In the genomic region with DNA sequence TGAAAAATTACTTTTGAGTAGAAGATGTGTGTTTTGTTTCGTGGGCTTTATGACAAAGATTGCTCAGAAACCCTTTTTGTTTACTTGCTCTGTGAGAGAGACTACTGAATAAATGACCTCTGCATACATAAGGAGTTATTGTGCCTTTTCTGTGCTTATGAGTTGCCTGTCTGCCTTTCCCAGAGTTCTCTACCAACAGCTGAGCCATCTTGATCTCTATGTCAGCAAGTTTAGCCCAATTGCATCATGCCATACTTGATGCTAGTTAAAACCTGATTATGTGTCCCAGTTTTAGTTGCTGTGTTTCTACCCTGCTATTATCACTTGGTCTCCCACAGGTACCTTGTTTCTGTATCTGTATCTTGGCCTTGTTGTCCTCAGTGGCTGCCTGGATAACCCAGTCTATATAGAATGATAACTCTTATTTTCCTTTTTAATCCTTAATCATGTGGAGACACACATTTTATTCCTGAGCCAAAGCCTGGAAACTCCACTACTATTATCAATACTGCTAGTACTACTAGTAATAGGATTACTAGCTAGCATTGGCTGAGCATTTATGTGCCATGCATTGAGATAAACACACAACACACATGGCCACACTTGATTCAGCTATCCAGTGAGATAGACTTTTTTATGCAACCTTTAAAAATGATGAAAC, we compare ENCODE assay signal across 1 cellular context.
TF ChIP-seq lines count a peak whose summit lies in the region.

No MANE protein-coding gene starts in this region.

TF ChIP-seq in K562, 482 proteins besides CTCF, POLR2A, EP300 and RAD21 (continued from another document and continues in another):
- TF ChIP-seq, protein P1, sequence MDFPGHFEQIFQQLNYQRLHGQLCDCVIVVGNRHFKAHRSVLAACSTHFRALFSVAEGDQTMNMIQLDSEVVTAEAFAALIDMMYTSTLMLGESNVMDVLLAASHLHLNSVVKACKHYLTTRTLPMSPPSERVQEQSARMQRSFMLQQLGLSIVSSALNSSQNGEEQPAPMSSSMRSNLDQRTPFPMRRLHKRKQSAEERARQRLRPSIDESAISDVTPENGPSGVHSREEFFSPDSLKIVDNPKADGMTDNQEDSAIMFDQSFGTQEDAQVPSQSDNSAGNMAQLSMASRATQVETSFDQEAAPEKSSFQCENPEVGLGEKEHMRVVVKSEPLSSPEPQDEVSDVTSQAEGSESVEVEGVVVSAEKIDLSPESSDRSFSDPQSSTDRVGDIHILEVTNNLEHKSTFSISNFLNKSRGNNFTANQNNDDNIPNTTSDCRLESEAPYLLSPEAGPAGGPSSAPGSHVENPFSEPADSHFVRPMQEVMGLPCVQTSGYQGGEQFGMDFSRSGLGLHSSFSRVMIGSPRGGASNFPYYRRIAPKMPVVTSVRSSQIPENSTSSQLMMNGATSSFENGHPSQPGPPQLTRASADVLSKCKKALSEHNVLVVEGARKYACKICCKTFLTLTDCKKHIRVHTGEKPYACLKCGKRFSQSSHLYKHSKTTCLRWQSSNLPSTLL (IDR thresholded peaks at IDR 0.05): no peak
- TF ChIP-seq DMBX1 (CRISPR knock-in tag; IDR thresholded peaks at IDR 0.05; ENCODE audit: borderline replicate concordance): peak; percentile 63; the same call in 1 of the 2 replicates
- no peak for TF ChIP-seq TAF15 (IDR thresholded peaks at IDR 0.05; ENCODE audit: low read depth, low read length)
- TF ChIP-seq, protein P2, sequence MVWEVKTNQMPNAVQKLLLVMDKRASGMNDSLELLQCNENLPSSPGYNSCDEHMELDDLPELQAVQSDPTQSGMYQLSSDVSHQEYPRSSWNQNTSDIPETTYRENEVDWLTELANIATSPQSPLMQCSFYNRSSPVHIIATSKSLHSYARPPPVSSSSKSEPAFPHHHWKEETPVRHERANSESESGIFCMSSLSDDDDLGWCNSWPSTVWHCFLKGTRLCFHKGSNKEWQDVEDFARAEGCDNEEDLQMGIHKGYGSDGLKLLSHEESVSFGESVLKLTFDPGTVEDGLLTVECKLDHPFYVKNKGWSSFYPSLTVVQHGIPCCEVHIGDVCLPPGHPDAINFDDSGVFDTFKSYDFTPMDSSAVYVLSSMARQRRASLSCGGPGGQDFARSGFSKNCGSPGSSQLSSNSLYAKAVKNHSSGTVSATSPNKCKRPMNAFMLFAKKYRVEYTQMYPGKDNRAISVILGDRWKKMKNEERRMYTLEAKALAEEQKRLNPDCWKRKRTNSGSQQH (CRISPR knock-in tag; IDR thresholded peaks at IDR 0.05): no peak
- no peak for TF ChIP-seq ARHGAP35 (IDR thresholded peaks at IDR 0.05; ENCODE audit: partially characterized antibody)
- TF ChIP-seq PML (IDR thresholded peaks at IDR 0.05; ENCODE audit: low read length): no peak
- TF ChIP-seq POLR2H (tag; IDR thresholded peaks at IDR 0.05; ENCODE audit: low read depth): peak; percentile 29
- TF ChIP-seq MTA3 (IDR thresholded peaks at IDR 0.05; ENCODE audit: borderline replicate concordance): no peak
- TF ChIP-seq ATF1 (CRISPR knock-in tag; IDR thresholded peaks at IDR 0.05): no peak
- no peak for TF ChIP-seq ATF1 (tag; IDR thresholded peaks at IDR 0.05)
- no peak for TF ChIP-seq ZZZ3 (IDR thresholded peaks at IDR 0.05)
- TF ChIP-seq, protein P3, sequence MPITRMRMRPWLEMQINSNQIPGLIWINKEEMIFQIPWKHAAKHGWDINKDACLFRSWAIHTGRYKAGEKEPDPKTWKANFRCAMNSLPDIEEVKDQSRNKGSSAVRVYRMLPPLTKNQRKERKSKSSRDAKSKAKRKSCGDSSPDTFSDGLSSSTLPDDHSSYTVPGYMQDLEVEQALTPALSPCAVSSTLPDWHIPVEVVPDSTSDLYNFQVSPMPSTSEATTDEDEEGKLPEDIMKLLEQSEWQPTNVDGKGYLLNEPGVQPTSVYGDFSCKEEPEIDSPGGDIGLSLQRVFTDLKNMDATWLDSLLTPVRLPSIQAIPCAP (CRISPR knock-in tag; IDR thresholded peaks at IDR 0.05; ENCODE audit: borderline replicate concordance): no peak
- TF ChIP-seq MYC (IDR thresholded peaks at IDR 0.05; ENCODE audit: low read depth, low read length): no peak
- no peak for TF ChIP-seq MYC (CRISPR knock-in tag; IDR thresholded peaks at IDR 0.05; ENCODE audit: borderline replicate concordance, low read depth)
- TF ChIP-seq, protein P4, sequence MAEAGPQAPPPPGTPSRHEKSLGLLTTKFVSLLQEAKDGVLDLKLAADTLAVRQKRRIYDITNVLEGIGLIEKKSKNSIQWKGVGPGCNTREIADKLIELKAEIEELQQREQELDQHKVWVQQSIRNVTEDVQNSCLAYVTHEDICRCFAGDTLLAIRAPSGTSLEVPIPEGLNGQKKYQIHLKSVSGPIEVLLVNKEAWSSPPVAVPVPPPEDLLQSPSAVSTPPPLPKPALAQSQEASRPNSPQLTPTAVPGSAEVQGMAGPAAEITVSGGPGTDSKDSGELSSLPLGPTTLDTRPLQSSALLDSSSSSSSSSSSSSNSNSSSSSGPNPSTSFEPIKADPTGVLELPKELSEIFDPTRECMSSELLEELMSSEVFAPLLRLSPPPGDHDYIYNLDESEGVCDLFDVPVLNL (CRISPR knock-in tag; IDR thresholded peaks at IDR 0.05; ENCODE audit: low read depth): no peak
- no peak for TF ChIP-seq SRSF3 (IDR thresholded peaks at IDR 0.05; ENCODE audit: insufficient read depth, low read length)
- no peak for TF ChIP-seq U2AF1 (optimal IDR thresholded peaks at IDR 0.05; ENCODE audit: low read depth, low read length)
- no peak for TF ChIP-seq KAT2B (IDR thresholded peaks at IDR 0.05; ENCODE audit: low read depth, low read length)
- TF ChIP-seq TRIM24 (IDR thresholded peaks at IDR 0.05): peak in 1 of 2 experiments; percentile 70; a peak in 2 of 4 replicates
- TF ChIP-seq SIN3B (IDR thresholded peaks at IDR 0.05; ENCODE audit: low read depth): no peak
- TF ChIP-seq RBM39 (optimal IDR thresholded peaks at IDR 0.05; ENCODE audit: low read depth, low read length): no peak
- TF ChIP-seq, protein P5, sequence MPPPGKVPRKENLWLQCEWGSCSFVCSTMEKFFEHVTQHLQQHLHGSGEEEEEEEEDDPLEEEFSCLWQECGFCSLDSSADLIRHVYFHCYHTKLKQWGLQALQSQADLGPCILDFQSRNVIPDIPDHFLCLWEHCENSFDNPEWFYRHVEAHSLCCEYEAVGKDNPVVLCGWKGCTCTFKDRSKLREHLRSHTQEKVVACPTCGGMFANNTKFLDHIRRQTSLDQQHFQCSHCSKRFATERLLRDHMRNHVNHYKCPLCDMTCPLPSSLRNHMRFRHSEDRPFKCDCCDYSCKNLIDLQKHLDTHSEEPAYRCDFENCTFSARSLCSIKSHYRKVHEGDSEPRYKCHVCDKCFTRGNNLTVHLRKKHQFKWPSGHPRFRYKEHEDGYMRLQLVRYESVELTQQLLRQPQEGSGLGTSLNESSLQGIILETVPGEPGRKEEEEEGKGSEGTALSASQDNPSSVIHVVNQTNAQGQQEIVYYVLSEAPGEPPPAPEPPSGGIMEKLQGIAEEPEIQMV (tag; conservative IDR thresholded peaks at IDR 0.05; ENCODE audit: low read depth): no peak
- TF ChIP-seq SUPT5H (IDR thresholded peaks at IDR 0.05): no peak
- TF ChIP-seq, protein P6, sequence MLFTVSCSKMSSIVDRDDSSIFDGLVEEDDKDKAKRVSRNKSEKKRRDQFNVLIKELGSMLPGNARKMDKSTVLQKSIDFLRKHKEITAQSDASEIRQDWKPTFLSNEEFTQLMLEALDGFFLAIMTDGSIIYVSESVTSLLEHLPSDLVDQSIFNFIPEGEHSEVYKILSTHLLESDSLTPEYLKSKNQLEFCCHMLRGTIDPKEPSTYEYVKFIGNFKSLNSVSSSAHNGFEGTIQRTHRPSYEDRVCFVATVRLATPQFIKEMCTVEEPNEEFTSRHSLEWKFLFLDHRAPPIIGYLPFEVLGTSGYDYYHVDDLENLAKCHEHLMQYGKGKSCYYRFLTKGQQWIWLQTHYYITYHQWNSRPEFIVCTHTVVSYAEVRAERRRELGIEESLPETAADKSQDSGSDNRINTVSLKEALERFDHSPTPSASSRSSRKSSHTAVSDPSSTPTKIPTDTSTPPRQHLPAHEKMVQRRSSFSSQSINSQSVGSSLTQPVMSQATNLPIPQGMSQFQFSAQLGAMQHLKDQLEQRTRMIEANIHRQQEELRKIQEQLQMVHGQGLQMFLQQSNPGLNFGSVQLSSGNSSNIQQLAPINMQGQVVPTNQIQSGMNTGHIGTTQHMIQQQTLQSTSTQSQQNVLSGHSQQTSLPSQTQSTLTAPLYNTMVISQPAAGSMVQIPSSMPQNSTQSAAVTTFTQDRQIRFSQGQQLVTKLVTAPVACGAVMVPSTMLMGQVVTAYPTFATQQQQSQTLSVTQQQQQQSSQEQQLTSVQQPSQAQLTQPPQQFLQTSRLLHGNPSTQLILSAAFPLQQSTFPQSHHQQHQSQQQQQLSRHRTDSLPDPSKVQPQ (CRISPR knock-in tag; IDR thresholded peaks at IDR 0.05; ENCODE audit: borderline replicate concordance): no peak
- TF ChIP-seq SMAD3 (CRISPR knock-in tag; conservative IDR thresholded peaks at IDR 0.05): peak; percentile 83; the same call in 1 of the 2 replicates
- TF ChIP-seq RHOXF2B (CRISPR knock-in tag; conservative IDR thresholded peaks at IDR 0.05): no peak
- TF ChIP-seq, protein P7, sequence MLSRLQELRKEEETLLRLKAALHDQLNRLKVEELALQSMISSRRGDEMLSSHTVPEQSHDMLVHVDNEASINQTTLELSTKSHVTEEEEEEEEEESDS (CRISPR knock-in tag; IDR thresholded peaks at IDR 0.05): no peak
- TF ChIP-seq ELF1 (tag; IDR thresholded peaks at IDR 0.05): no peak
- TF ChIP-seq, protein P8, sequence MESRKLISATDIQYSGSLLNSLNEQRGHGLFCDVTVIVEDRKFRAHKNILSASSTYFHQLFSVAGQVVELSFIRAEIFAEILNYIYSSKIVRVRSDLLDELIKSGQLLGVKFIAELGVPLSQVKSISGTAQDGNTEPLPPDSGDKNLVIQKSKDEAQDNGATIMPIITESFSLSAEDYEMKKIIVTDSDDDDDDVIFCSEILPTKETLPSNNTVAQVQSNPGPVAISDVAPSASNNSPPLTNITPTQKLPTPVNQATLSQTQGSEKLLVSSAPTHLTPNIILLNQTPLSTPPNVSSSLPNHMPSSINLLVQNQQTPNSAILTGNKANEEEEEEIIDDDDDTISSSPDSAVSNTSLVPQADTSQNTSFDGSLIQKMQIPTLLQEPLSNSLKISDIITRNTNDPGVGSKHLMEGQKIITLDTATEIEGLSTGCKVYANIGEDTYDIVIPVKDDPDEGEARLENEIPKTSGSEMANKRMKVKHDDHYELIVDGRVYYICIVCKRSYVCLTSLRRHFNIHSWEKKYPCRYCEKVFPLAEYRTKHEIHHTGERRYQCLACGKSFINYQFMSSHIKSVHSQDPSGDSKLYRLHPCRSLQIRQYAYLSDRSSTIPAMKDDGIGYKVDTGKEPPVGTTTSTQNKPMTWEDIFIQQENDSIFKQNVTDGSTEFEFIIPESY (CRISPR knock-in tag; IDR thresholded peaks at IDR 0.05): no peak
- no peak for TF ChIP-seq SRSF1 (IDR thresholded peaks at IDR 0.05; ENCODE audit: low read depth, low read length)
- TF ChIP-seq RBM15 (IDR thresholded peaks at IDR 0.05; ENCODE audit: insufficient read depth, low read length): no peak
- no peak for TF ChIP-seq PRPF4 (IDR thresholded peaks at IDR 0.05; ENCODE audit: insufficient read depth, low read depth, low read length, poor library complexity, severe bottlenecking)
- TF ChIP-seq, protein P9, sequence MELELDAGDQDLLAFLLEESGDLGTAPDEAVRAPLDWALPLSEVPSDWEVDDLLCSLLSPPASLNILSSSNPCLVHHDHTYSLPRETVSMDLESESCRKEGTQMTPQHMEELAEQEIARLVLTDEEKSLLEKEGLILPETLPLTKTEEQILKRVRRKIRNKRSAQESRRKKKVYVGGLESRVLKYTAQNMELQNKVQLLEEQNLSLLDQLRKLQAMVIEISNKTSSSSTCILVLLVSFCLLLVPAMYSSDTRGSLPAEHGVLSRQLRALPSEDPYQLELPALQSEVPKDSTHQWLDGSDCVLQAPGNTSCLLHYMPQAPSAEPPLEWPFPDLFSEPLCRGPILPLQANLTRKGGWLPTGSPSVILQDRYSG (tag; conservative IDR thresholded peaks at IDR 0.05; ENCODE audit: low read depth): no peak
- no peak for TF ChIP-seq NBN (IDR thresholded peaks at IDR 0.05; ENCODE audit: low read depth)
- TF ChIP-seq, protein P10, sequence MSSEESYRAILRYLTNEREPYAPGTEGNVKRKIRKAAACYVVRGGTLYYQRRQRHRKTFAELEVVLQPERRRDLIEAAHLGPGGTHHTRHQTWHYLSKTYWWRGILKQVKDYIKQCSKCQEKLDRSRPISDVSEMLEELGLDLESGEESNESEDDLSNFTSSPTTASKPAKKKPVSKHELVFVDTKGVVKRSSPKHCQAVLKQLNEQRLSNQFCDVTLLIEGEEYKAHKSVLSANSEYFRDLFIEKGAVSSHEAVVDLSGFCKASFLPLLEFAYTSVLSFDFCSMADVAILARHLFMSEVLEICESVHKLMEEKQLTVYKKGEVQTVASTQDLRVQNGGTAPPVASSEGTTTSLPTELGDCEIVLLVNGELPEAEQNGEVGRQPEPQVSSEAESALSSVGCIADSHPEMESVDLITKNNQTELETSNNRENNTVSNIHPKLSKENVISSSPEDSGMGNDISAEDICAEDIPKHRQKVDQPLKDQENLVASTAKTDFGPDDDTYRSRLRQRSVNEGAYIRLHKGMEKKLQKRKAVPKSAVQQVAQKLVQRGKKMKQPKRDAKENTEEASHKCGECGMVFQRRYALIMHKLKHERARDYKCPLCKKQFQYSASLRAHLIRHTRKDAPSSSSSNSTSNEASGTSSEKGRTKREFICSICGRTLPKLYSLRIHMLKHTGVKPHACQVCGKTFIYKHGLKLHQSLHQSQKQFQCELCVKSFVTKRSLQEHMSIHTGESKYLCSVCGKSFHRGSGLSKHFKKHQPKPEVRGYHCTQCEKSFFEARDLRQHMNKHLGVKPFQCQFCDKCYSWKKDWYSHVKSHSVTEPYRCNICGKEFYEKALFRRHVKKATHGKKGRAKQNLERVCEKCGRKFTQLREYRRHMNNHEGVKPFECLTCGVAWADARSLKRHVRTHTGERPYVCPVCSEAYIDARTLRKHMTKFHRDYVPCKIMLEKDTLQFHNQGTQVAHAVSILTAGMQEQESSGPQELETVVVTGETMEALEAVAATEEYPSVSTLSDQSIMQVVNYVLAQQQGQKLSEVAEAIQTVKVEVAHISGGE (CRISPR knock-in tag; IDR thresholded peaks at IDR 0.05): no peak
- TF ChIP-seq CHCHD3 (CRISPR knock-in tag; IDR thresholded peaks at IDR 0.05): no peak
- no peak for TF ChIP-seq MAZ (CRISPR knock-in tag; conservative IDR thresholded peaks at IDR 0.05 in 1 of 2, IDR thresholded peaks at IDR 0.05 in 1 of 2)
- 0 out of 2 replicates have a peak, but pooled peaks have one; percentile 39 for TF ChIP-seq GABPA (tag; conservative IDR thresholded peaks at IDR 0.05; ENCODE audit: low read depth)
- TF ChIP-seq, protein P11, sequence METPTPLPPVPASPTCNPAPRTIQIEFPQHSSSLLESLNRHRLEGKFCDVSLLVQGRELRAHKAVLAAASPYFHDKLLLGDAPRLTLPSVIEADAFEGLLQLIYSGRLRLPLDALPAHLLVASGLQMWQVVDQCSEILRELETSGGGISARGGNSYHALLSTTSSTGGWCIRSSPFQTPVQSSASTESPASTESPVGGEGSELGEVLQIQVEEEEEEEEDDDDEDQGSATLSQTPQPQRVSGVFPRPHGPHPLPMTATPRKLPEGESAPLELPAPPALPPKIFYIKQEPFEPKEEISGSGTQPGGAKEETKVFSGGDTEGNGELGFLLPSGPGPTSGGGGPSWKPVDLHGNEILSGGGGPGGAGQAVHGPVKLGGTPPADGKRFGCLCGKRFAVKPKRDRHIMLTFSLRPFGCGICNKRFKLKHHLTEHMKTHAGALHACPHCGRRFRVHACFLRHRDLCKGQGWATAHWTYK (CRISPR knock-in tag; IDR thresholded peaks at IDR 0.05): 0 out of 2 replicates have a peak, but pooled peaks have one; percentile 38
- no peak for TF ChIP-seq RBM34 (IDR thresholded peaks at IDR 0.05; ENCODE audit: borderline replicate concordance, insufficient read depth, low read length)
- no peak for TF ChIP-seq TGIF2 (CRISPR knock-in tag; IDR thresholded peaks at IDR 0.05)
- TF ChIP-seq FUS (optimal IDR thresholded peaks at IDR 0.05; ENCODE audit: low read depth, low read length): no peak
- TF ChIP-seq TAF7 (tag; IDR thresholded peaks at IDR 0.05): no peak
